Comparison of ENCODE assay signal across 8 cellular contexts in the genomic region with DNA sequence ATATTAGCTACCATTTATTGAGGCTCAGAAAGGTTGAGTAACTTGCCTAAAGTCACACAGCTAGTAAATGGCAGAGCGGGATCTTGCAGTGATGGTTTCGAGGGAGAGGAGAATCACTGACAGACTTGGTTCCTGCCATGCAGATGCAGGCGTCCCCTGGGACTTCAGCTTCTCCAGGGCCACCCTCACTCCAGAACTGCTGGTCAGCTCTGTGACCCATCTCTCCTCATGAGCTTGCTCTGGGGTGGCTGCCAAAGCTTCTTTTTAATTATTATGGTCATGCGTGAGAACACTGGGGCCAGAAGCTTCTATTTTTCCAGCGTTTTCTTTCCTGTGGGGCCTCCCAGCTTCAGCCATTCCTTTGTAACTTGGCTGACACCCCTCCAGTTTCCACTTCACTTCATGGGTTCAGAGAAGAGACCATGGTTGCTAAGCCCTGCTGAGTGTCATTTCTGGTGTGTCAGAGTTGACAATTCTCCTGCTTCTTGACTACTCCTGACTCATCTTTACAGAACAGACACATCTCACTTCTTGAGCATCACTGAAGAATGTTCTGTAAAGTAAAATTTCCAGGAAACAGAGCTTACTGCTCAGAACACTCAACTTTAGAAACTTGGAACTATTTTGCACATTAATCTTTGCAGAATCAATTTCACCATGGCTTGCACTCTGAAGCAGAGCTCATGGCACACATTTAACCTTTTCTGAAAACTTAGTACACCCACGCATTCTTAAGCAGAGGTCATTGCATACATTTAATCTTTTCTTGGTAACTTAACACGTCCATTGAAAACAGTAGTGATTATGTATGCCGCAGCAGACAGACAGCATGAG.
DNase-seq lines count a peak whose midpoint lies in the region; ATAC-seq and TF ChIP-seq lines count a peak whose summit lies in the region.

No MANE protein-coding gene starts in this region.

- H3K27ac Mint-ChIP-seq in dendritic cell treated with granulocyte-macrophage colony-stimulating factor and Interleukin-4, amounts not matched to agents 40 ng/mL and 50 ng/mL, for 4 days, result peak overlapping the region; percentile 98
- peak overlapping the region; percentile 93 to 95 (median 94) for H3K27ac Mint-ChIP-seq in nephron

- no peaks in the 10 kb centered on the region for H3K27me3 Mint-ChIP-seq in dendritic cell treated with granulocyte-macrophage colony-stimulating factor and Interleukin-4, amounts not matched to agents 40 ng/mL and 50 ng/mL, for 4 days
- peaks cover 8% of the 10 kb centered on the region for H3K27me3 Mint-ChIP-seq in nephron (ENCODE audit: low read depth)

- ATAC-seq in HG02885 (IDR thresholded peaks at IDR 0.05; ENCODE audit: poor library complexity, unreplicated experiment), result no peak

- H3K4me1 Mint-ChIP-seq in dendritic cell treated with granulocyte-macrophage colony-stimulating factor and Interleukin-4, amounts not matched to agents 40 ng/mL and 50 ng/mL, for 4 days (ENCODE audit: low read depth), result peaks cover 96% of the 10 kb centered on the region
- H3K4me1 Mint-ChIP-seq in nephron, result peaks cover 90% of the 10 kb centered on the region

- H3K9me3 Mint-ChIP-seq in dendritic cell treated with granulocyte-macrophage colony-stimulating factor and Interleukin-4, amounts not matched to agents 40 ng/mL and 50 ng/mL, for 4 days, result peaks cover 20% of the 10 kb centered on the region
- no peaks in the 10 kb centered on the region for H3K9me3 Mint-ChIP-seq in nephron

- TF ChIP-seq CTCF in nephron (IDR thresholded peaks at IDR 0.05; ENCODE audit: unreplicated experiment in 3 of 3), result no peak

- DNase-seq in stimulated activated CD4-positive, alpha-beta T cell treated with anti-CD3 and anti-CD28 coated beads, Interleukin-2, amount 100 ng/mL, for 24 hours, result peak; percentile 31 to 36
- no peak for DNase-seq in stimulated activated CD4-positive, alpha-beta T cell treated with anti-CD3 and anti-CD28 coated beads, Interleukin-2, amount 100 ng/mL, for 48 hours
- DNase-seq in NCI-H510A treated with DMSO at 0.1 percent for 48 hours (lab: John Stamatoyannopoulos, UW), result no peak
- DNase-seq in OCI-M2 (lab: John Stamatoyannopoulos, UW; ENCODE audit: unreplicated experiment), result no peak
- no peak for DNase-seq in DMS 273 treated with DMSO at 0.1 percent for 48 hours (lab: John Stamatoyannopoulos, UW)

- intact Hi-C loops in dendritic cell treated with granulocyte-macrophage colony-stimulating factor and Interleukin-4, amounts not matched to agents 40 ng/mL and 50 ng/mL, for 4 days (cut with micrococcal nuclease), result loop anchor here (5.0 kb wide), 1 partner anchor 40 kb away; no protein-coding TSS in a partner anchor

- peaks cover 25% of the 10 kb centered on the region for H3K36me3 Mint-ChIP-seq in dendritic cell treated with granulocyte-macrophage colony-stimulating factor and Interleukin-4, amounts not matched to agents 40 ng/mL and 50 ng/mL, for 4 days (ENCODE audit: low read depth)
- no peaks in the 10 kb centered on the region for H3K36me3 Mint-ChIP-seq in nephron (ENCODE audit: low read depth)

- no peak overlapping the region for H3K4me3 Mint-ChIP-seq in dendritic cell treated with granulocyte-macrophage colony-stimulating factor and Interleukin-4, amounts not matched to agents 40 ng/mL and 50 ng/mL, for 4 days
- H3K4me3 Mint-ChIP-seq in nephron, result peak overlapping the region in 1 of 3 experiments; percentile 18

Comparison
In these comparisons a context has a peak if more than half of its experiments do, and no peak if none do; other contexts are left out.
1. DNase-seq: peak in stimulated activated CD4-positive, alpha-beta T cell treated with anti-CD3 and anti-CD28 coated beads, Interleukin-2, amount 100 ng/mL, for 24 hours (2 of 2); none in stimulated activated CD4-positive, alpha-beta T cell treated with anti-CD3 and anti-CD28 coated beads, Interleukin-2, amount 100 ng/mL, for 48 hours (0 of 2), NCI-H510A treated with DMSO at 0.1 percent for 48 hours (single experiment), OCI-M2 (single experiment) and DMS 273 treated with DMSO at 0.1 percent for 48 hours (single experiment).